In genomic region chr4:126251169-126251568, GRCh38 we compare ENCODE assay signal across 7 cellular contexts.
"Had no signal": no experiment of that assay in that cellular context is flagged by ENCODE, and none has a peak within 500 bp of the region (broad histone marks: within the 10 kb centered on the region; RNA-seq: fewer than 3 reads in every experiment).

No MANE protein-coding gene starts in this region.

- H3K4me2 ChIP-seq: GM23338 had no signal

- H3K36me3 ChIP-seq: HAP-1 had no signal

- H3K27ac ChIP-seq: HL-60 had no signal

- H3K4me3 ChIP-seq: GM23338, HAP-1 had no signal

- ATAC-seq: GM23338, HCT116 had no signal

- DNase-seq: H7, HFFc6, KG1 had no signal

- H3K9me3 ChIP-seq: HAP-1 had no signal

- H2AFZ ChIP-seq: GM23338 had no signal
